In genomic region chr7:140145709-140146108, GRCh38 we compare ENCODE assay signal across 18 cellular contexts.
DNase-seq lines count a peak whose midpoint lies in the region; ATAC-seq lines count a peak whose summit lies in the region.
"Had no signal": no experiment of that assay in that cellular context is flagged by ENCODE, and none has a peak within 500 bp of the region (broad histone marks: within the 10 kb centered on the region; RNA-seq: fewer than 3 reads in every experiment).

No MANE protein-coding gene starts in this region.

- DNase-seq in activated T-cell treated with anti-CD3 and anti-CD28 coated beads, Interleukin-2, amount 50 U/mL, for 24 hours, result no peak
- no peak for DNase-seq in activated T-cell treated with anti-CD3 and anti-CD28 coated beads, Interleukin-2, amount 50 U/mL, for 48 hours
- DNase-seq in stimulated activated naive CD8-positive, alpha-beta T cell treated with anti-CD3 and anti-CD28 coated beads, Interleukin-15, amount 100 ng/mL, for 72 hours, result no peak
- DNase-seq in activated naive CD8-positive, alpha-beta T cell treated with anti-CD3 and anti-CD28 coated beads, Interleukin-2, amount 50 U/mL, for 24 hours, result no peak
- no peak for DNase-seq in stimulated activated naive B cell treated with anti-CD40 and anti-IgM and Interleukin-4, amounts not matched to agents 10 μg/mL and 1 μg/mL and 100 μg/mL, for 72 hours
- no peak for DNase-seq in NCI-H69 (lab: John Stamatoyannopoulos, UW)
- DNase-seq in stimulated activated CD4-positive, alpha-beta T cell treated with anti-CD3 and anti-CD28 coated beads, Interleukin-4, amount 100 ng/mL, for 1 hour, result no peak
- DNase-seq: ACHN; AML-193; CD4-positive, alpha-beta memory T cell; DMS153; DMS79 treated with DMSO at 0.1 percent for 48 hours; GF-D8; GOT3; H7; IMR-90 had no signal

- H3K4me1 Mint-ChIP-seq in activated T-cell treated with anti-CD3 and anti-CD28 coated beads, Interleukin-2, amount 50 U/mL, for 24 hours (ENCODE audit: low read depth), result peaks cover 70% of the 10 kb centered on the region
- peaks cover 67% of the 10 kb centered on the region for H3K4me1 Mint-ChIP-seq in stimulated activated naive CD8-positive, alpha-beta T cell treated with anti-CD3 and anti-CD28 coated beads, Interleukin-15, Interleukin-2, amounts not matched to agents 100 ng/mL and 50 ng/mL, for 24 hours (ENCODE audit: low read depth)
- H3K4me1 Mint-ChIP-seq in stimulated activated naive CD8-positive, alpha-beta T cell treated with anti-CD3 and anti-CD28 coated beads, Interleukin-15, amount 100 ng/mL, for 72 hours, result peaks cover 61% of the 10 kb centered on the region
- H3K4me1 Mint-ChIP-seq in activated naive CD8-positive, alpha-beta T cell treated with anti-CD3 and anti-CD28 coated beads, Interleukin-2, amount 50 U/mL, for 24 hours, result peaks cover 61% of the 10 kb centered on the region
- peaks cover 43 to 67% of the 10 kb centered on the region in 2 donors for H3K4me1 Mint-ChIP-seq in stimulated activated naive B cell treated with anti-CD40 and anti-IgM and Interleukin-4, amounts not matched to agents 10 μg/mL and 1 μg/mL and 100 μg/mL, for 72 hours

- peak overlapping the region; percentile 34 for H3K27ac Mint-ChIP-seq in activated T-cell treated with anti-CD3 and anti-CD28 coated beads, Interleukin-2, amount 50 U/mL, for 24 hours
- peak overlapping the region; percentile 78 for H3K27ac Mint-ChIP-seq in stimulated activated naive CD8-positive, alpha-beta T cell treated with anti-CD3 and anti-CD28 coated beads, Interleukin-15, Interleukin-2, amounts not matched to agents 100 ng/mL and 50 ng/mL, for 24 hours
- H3K27ac Mint-ChIP-seq in stimulated activated naive CD8-positive, alpha-beta T cell treated with anti-CD3 and anti-CD28 coated beads, Interleukin-15, amount 100 ng/mL, for 72 hours, result no peak overlapping the region
- peak overlapping the region; percentile 75 for H3K27ac Mint-ChIP-seq in activated naive CD8-positive, alpha-beta T cell treated with anti-CD3 and anti-CD28 coated beads, Interleukin-2, amount 50 U/mL, for 24 hours
- peak overlapping the region; percentile 14 for H3K27ac Mint-ChIP-seq in stimulated activated naive B cell treated with anti-CD40 and anti-IgM and Interleukin-4, amounts not matched to agents 10 μg/mL and 1 μg/mL and 100 μg/mL, for 72 hours

- no peak overlapping the region for H3K4me3 Mint-ChIP-seq in activated T-cell treated with anti-CD3 and anti-CD28 coated beads, Interleukin-2, amount 50 U/mL, for 24 hours
- H3K4me3 Mint-ChIP-seq in stimulated activated naive CD8-positive, alpha-beta T cell treated with anti-CD3 and anti-CD28 coated beads, Interleukin-15, Interleukin-2, amounts not matched to agents 100 ng/mL and 50 ng/mL, for 24 hours, result no peak overlapping the region
- H3K4me3 Mint-ChIP-seq in stimulated activated naive CD8-positive, alpha-beta T cell treated with anti-CD3 and anti-CD28 coated beads, Interleukin-15, amount 100 ng/mL, for 72 hours, result no peak overlapping the region
- H3K4me3 Mint-ChIP-seq in activated naive CD8-positive, alpha-beta T cell treated with anti-CD3 and anti-CD28 coated beads, Interleukin-2, amount 50 U/mL, for 24 hours, result no peak overlapping the region
- no peak overlapping the region for H3K4me3 Mint-ChIP-seq in stimulated activated naive B cell treated with anti-CD40 and anti-IgM and Interleukin-4, amounts not matched to agents 10 μg/mL and 1 μg/mL and 100 μg/mL, for 72 hours
- H3K4me3 Mint-ChIP-seq: CD4-positive, alpha-beta memory T cell had no signal

- H3K36me3 Mint-ChIP-seq in activated T-cell treated with anti-CD3 and anti-CD28 coated beads, Interleukin-2, amount 50 U/mL, for 24 hours (ENCODE audit: low read depth), result peaks cover 24% of the 10 kb centered on the region
- peaks cover 26% of the 10 kb centered on the region for H3K36me3 Mint-ChIP-seq in stimulated activated naive CD8-positive, alpha-beta T cell treated with anti-CD3 and anti-CD28 coated beads, Interleukin-15, Interleukin-2, amounts not matched to agents 100 ng/mL and 50 ng/mL, for 24 hours (ENCODE audit: low read depth)
- H3K36me3 Mint-ChIP-seq in activated naive CD8-positive, alpha-beta T cell treated with anti-CD3 and anti-CD28 coated beads, Interleukin-2, amount 50 U/mL, for 24 hours (ENCODE audit: low read depth), result peaks cover 23% of the 10 kb centered on the region
- H3K36me3 Mint-ChIP-seq in stimulated activated naive B cell treated with anti-CD40 and anti-IgM and Interleukin-4, amounts not matched to agents 10 μg/mL and 1 μg/mL and 100 μg/mL, for 72 hours, result peaks cover 13 to 20% of the 10 kb centered on the region in 2 donors

- H3K9me3 Mint-ChIP-seq in activated T-cell treated with anti-CD3 and anti-CD28 coated beads, Interleukin-2, amount 50 U/mL, for 24 hours, result peaks cover 18% of the 10 kb centered on the region
- peaks cover 13% of the 10 kb centered on the region for H3K9me3 Mint-ChIP-seq in stimulated activated naive CD8-positive, alpha-beta T cell treated with anti-CD3 and anti-CD28 coated beads, Interleukin-15, Interleukin-2, amounts not matched to agents 100 ng/mL and 50 ng/mL, for 24 hours
- H3K9me3 Mint-ChIP-seq in stimulated activated naive CD8-positive, alpha-beta T cell treated with anti-CD3 and anti-CD28 coated beads, Interleukin-15, amount 100 ng/mL, for 72 hours, result peaks cover 17 to 20% of the 10 kb centered on the region in 2 donors
- peaks cover 14% of the 10 kb centered on the region for H3K9me3 Mint-ChIP-seq in activated naive CD8-positive, alpha-beta T cell treated with anti-CD3 and anti-CD28 coated beads, Interleukin-2, amount 50 U/mL, for 24 hours
- H3K9me3 Mint-ChIP-seq in stimulated activated naive B cell treated with anti-CD40 and anti-IgM and Interleukin-4, amounts not matched to agents 10 μg/mL and 1 μg/mL and 100 μg/mL, for 72 hours, result peaks cover 6 to 7% of the 10 kb centered on the region in 2 donors

- ATAC-seq in stimulated activated naive CD8-positive, alpha-beta T cell treated with anti-CD3 and anti-CD28 coated beads, Interleukin-15, amount 100 ng/mL, for 72 hours, result no peak
- ATAC-seq in activated naive CD8-positive, alpha-beta T cell treated with anti-CD3 and anti-CD28 coated beads, Interleukin-2, amount 50 U/mL, for 24 hours, result no peak
- no peak for ATAC-seq in stimulated activated naive B cell treated with anti-CD40 and anti-IgM and Interleukin-4, amounts not matched to agents 10 μg/mL and 1 μg/mL and 100 μg/mL, for 72 hours (replicated peaks)
- ATAC-seq: HCT116 had no signal

- no peaks in the 10 kb centered on the region for H3K27me3 Mint-ChIP-seq in activated T-cell treated with anti-CD3 and anti-CD28 coated beads, Interleukin-2, amount 50 U/mL, for 24 hours
- no peaks in the 10 kb centered on the region for H3K27me3 Mint-ChIP-seq in stimulated activated naive CD8-positive, alpha-beta T cell treated with anti-CD3 and anti-CD28 coated beads, Interleukin-15, Interleukin-2, amounts not matched to agents 100 ng/mL and 50 ng/mL, for 24 hours
- H3K27me3 Mint-ChIP-seq in stimulated activated naive CD8-positive, alpha-beta T cell treated with anti-CD3 and anti-CD28 coated beads, Interleukin-15, amount 100 ng/mL, for 72 hours, result no peaks in the 10 kb centered on the region
- no peaks in the 10 kb centered on the region for H3K27me3 Mint-ChIP-seq in activated naive CD8-positive, alpha-beta T cell treated with anti-CD3 and anti-CD28 coated beads, Interleukin-2, amount 50 U/mL, for 24 hours
- no peaks in the 10 kb centered on the region for H3K27me3 Mint-ChIP-seq in stimulated activated naive B cell treated with anti-CD40 and anti-IgM and Interleukin-4, amounts not matched to agents 10 μg/mL and 1 μg/mL and 100 μg/mL, for 72 hours
- H3K27me3 Mint-ChIP-seq: CD4-positive, alpha-beta memory T cell had no signal

Comparison
In these comparisons a context has a peak if more than half of its experiments do, and no peak if none do; other contexts are left out.
1. H3K27ac Mint-ChIP-seq: peak in activated T-cell treated with anti-CD3 and anti-CD28 coated beads, Interleukin-2, amount 50 U/mL, for 24 hours (single experiment), stimulated activated naive CD8-positive, alpha-beta T cell treated with anti-CD3 and anti-CD28 coated beads, Interleukin-15, Interleukin-2, amounts not matched to agents 100 ng/mL and 50 ng/mL, for 24 hours (single experiment), activated naive CD8-positive, alpha-beta T cell treated with anti-CD3 and anti-CD28 coated beads, Interleukin-2, amount 50 U/mL, for 24 hours (single experiment) and stimulated activated naive B cell treated with anti-CD40 and anti-IgM and Interleukin-4, amounts not matched to agents 10 μg/mL and 1 μg/mL and 100 μg/mL, for 72 hours (single experiment); none in stimulated activated naive CD8-positive, alpha-beta T cell treated with anti-CD3 and anti-CD28 coated beads, Interleukin-15, amount 100 ng/mL, for 72 hours (0 of 2).